9 cellular contexts compared by ENCODE assay signal in the genomic region with DNA sequence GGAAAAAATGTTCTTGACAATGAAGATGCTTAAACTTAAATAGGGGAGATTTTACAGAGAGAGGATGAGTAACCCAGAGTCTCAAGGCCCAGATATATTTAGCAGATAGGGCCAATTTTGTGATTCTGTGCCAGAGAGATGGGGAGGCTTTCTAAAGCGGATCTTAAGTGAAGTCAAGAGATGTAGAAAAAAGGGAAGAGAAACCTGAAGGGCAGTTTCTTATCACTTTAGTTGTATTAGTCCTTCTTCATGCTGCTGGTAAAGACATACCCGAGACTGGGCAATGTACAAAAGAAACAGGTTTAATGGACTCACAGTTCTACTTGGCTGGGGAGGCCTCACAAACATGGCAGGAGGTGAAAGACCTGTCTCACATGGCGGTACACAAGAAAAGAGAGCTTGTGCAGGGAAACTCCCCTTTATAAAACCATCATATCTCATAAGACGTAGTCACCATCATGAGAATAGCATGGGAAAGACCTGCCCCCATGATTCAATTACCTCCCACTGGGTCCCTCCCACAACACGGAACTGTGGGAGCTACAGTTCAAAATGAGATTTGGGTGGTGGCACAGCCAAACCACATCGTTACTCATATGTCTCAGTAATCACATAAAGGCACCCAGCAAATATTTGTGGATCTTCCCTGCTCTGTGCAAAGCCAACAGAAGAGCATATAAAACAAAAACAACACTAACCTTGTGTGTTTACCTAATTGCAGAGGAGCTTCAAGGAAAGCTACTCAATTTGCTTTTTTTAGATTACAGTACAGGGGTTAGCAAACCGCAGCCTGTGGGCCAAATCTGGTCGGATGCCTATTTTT.
A peak's percentile ranks its signal among the peaks of the same experiment; 100 is the strongest.
DNase-seq lines count a peak whose midpoint lies in the region; ATAC-seq and TF ChIP-seq lines count a peak whose summit lies in the region.
"Had no signal": no experiment of that assay in that cellular context is flagged by ENCODE, and none has a peak within 500 bp of the region (broad histone marks: within the 10 kb centered on the region; RNA-seq: fewer than 3 reads in every experiment).

No MANE protein-coding gene starts in this region.

- no peak for TF ChIP-seq CTCF in GM12864 (IDR thresholded peaks at IDR 0.05; ENCODE audit: low read depth, low read length, missing control alignments)
- TF ChIP-seq CTCF in choroid plexus epithelial cell (conservative IDR thresholded peaks at IDR 0.05; ENCODE audit: low read depth, low read length): no peak
- no peak for TF ChIP-seq CTCF in BE2C (IDR thresholded peaks at IDR 0.05; ENCODE audit: low read depth, low read length)
- no peak for TF ChIP-seq CTCF in lower leg skin (IDR thresholded peaks at IDR 0.05)

- no peaks in the 10 kb centered on the region for H3K36me3 ChIP-seq in BE2C

- ATAC-seq in GM21367 (IDR thresholded peaks at IDR 0.05; ENCODE audit: unreplicated experiment) (peak; percentile 81), HG03558 (IDR thresholded peaks at IDR 0.05; ENCODE audit: extremely low read depth, unreplicated experiment) (peak; percentile 54)

- no peak for TF ChIP-seq POLR2A in lower leg skin (IDR thresholded peaks at IDR 0.05)

- DNase-seq in GM12864 (ENCODE audit: low read depth): peak; percentile 88
- DNase-seq in choroid plexus epithelial cell (ENCODE audit: low read depth): peak; percentile 17
- no peak for DNase-seq in NCI-H2196 (lab: John Stamatoyannopoulos, UW; ENCODE audit: unreplicated experiment)
- no peak for DNase-seq in NCI-H187 (lab: John Stamatoyannopoulos, UW)
- no peak for DNase-seq in BE2C
- DNase-seq in lower leg skin (ENCODE audit: low spot score in 2 of 2): no peak
- DNase-seq: IMR-90 had no signal

- H3K4me3 ChIP-seq in GM12864 (ENCODE audit: low read depth, low read length) (peak overlapping the region; percentile 36; the same call in 1 of the 2 replicates), choroid plexus epithelial cell (ENCODE audit: low read depth, low read length) (no peak overlapping the region), BE2C (ENCODE audit: low read depth, low read length) (no peak overlapping the region), lower leg skin (ENCODE audit: low read depth, poor library complexity, severe bottlenecking) (no peak overlapping the region)

- H3K4me1 ChIP-seq in BE2C: no peaks in the 10 kb centered on the region

- intact Hi-C loops in lower leg skin (cut with DNase I; ENCODE audit: low total_unique reads): no loop called here

- no peaks in the 10 kb centered on the region for H3K9me3 ChIP-seq in BE2C

- H3K27me3 ChIP-seq in BE2C: no peaks in the 10 kb centered on the region

- WGBS in lower leg skin, 2 donors: 74 to 81% methylated on average over 8 of the region's 8 CpGs

Comparison
In these comparisons a context has a peak if more than half of its experiments do, and no peak if none do; other contexts are left out.
1. DNase-seq: peak in GM12864 (single experiment) and choroid plexus epithelial cell (single experiment); none in NCI-H2196 (single experiment), NCI-H187 (0 of 2), BE2C (single experiment) and lower leg skin (0 of 2).